Comparison of ENCODE assay signal across 1 cellular context in genomic region chr4:31086771-31087330, GRCh38.
TF ChIP-seq lines count a peak whose summit lies in the region.

No MANE protein-coding gene starts in this region.

TF ChIP-seq in WTC11, 78 proteins besides CTCF, POLR2A, EP300 and RAD21 (continued from another document):
- TF ChIP-seq, protein P1, sequence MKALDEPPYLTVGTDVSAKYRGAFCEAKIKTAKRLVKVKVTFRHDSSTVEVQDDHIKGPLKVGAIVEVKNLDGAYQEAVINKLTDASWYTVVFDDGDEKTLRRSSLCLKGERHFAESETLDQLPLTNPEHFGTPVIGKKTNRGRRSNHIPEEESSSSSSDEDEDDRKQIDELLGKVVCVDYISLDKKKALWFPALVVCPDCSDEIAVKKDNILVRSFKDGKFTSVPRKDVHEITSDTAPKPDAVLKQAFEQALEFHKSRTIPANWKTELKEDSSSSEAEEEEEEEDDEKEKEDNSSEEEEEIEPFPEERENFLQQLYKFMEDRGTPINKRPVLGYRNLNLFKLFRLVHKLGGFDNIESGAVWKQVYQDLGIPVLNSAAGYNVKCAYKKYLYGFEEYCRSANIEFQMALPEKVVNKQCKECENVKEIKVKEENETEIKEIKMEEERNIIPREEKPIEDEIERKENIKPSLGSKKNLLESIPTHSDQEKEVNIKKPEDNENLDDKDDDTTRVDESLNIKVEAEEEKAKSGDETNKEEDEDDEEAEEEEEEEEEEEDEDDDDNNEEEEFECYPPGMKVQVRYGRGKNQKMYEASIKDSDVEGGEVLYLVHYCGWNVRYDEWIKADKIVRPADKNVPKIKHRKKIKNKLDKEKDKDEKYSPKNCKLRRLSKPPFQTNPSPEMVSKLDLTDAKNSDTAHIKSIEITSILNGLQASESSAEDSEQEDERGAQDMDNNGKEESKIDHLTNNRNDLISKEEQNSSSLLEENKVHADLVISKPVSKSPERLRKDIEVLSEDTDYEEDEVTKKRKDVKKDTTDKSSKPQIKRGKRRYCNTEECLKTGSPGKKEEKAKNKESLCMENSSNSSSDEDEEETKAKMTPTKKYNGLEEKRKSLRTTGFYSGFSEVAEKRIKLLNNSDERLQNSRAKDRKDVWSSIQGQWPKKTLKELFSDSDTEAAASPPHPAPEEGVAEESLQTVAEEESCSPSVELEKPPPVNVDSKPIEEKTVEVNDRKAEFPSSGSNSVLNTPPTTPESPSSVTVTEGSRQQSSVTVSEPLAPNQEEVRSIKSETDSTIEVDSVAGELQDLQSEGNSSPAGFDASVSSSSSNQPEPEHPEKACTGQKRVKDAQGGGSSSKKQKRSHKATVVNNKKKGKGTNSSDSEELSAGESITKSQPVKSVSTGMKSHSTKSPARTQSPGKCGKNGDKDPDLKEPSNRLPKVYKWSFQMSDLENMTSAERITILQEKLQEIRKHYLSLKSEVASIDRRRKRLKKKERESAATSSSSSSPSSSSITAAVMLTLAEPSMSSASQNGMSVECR (CRISPR knock-in tag; IDR thresholded peaks at IDR 0.05; ENCODE audit: borderline replicate concordance): no peak
- TF ChIP-seq, protein P2, sequence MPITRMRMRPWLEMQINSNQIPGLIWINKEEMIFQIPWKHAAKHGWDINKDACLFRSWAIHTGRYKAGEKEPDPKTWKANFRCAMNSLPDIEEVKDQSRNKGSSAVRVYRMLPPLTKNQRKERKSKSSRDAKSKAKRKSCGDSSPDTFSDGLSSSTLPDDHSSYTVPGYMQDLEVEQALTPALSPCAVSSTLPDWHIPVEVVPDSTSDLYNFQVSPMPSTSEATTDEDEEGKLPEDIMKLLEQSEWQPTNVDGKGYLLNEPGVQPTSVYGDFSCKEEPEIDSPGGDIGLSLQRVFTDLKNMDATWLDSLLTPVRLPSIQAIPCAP (CRISPR knock-in tag; IDR thresholded peaks at IDR 0.05): no peak
- TF ChIP-seq, protein P3, sequence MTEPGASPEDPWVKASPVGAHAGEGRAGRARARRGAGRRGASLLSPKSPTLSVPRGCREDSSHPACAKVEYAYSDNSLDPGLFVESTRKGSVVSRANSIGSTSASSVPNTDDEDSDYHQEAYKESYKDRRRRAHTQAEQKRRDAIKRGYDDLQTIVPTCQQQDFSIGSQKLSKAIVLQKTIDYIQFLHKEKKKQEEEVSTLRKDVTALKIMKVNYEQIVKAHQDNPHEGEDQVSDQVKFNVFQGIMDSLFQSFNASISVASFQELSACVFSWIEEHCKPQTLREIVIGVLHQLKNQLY (CRISPR knock-in tag; IDR thresholded peaks at IDR 0.05): no peak
- TF ChIP-seq AR (CRISPR knock-in tag; IDR thresholded peaks at IDR 0.05) (no peak), SP1 (CRISPR knock-in tag; conservative IDR thresholded peaks at IDR 0.05) (no peak), E2F1 (CRISPR knock-in tag; IDR thresholded peaks at IDR 0.05) (no peak)
